Comparison of ENCODE assay signal across 8 cellular contexts in genomic region chr7:35727571-35727970, GRCh38. TPM values are rescaled to one million over a fixed set of nuclear protein-coding genes. Genes with fewer than 3 reads are reported as not detected.
DNase-seq lines count a peak whose midpoint lies in the region; ATAC-seq, FAIRE-seq and TF ChIP-seq lines count a peak whose summit lies in the region.

No MANE protein-coding gene starts in this region.

- H2AFZ ChIP-seq in K562 (ENCODE audit: low read depth, low read length) = no peak overlapping the region

- TF ChIP-seq CTCF in K562 (IDR thresholded peaks at IDR 0.05 in 2 of 3, conservative IDR thresholded peaks at IDR 0.05 in 1 of 3; ENCODE audit: insufficient read depth in 2 of 3, low read depth in 1 of 3, low read length in 3 of 3) = no peak

- TF ChIP-seq EP300 in K562 (IDR thresholded peaks at IDR 0.05; ENCODE audit: low read length) = no peak

- H3K4me2 ChIP-seq in K562 (ENCODE audit: insufficient read depth, low read length) = no peak overlapping the region

- TF ChIP-seq POLR2A in K562 (conservative IDR thresholded peaks at IDR 0.05) = no peak

- in situ Hi-C loops in K562 (cut with MboI) = no loop called here

- no peak for FAIRE-seq in K562 (lab: Jason Lieb, UNC)

- peaks cover 0 to 10% of the 10 kb centered on the region in 2 experiments; a peak in 3 of 5 replicates for H3K4me1 ChIP-seq in K562 (replicated peaks in 1 of 2; ENCODE audit: control insufficient read depth in 2 of 2, insufficient read depth in 2 of 2, low read length in 2 of 2)

- ATAC-seq in HG03558 (IDR thresholded peaks at IDR 0.05; ENCODE audit: extremely low read depth, unreplicated experiment) (peak; percentile 15), K562 (peak; percentile 25; the same call in 1 of the 3 replicates), HG02623 (IDR thresholded peaks at IDR 0.05; ENCODE audit: unreplicated experiment) (no peak)

- intact Hi-C loops in K562 (cut with micrococcal nuclease) (no loop called here), posterior cingulate gyrus (cut with DNase I) (no loop called here)

- no TSS peak for BruUV-seq in K562 (replicated peaks; lab: Mats Ljungman, UMichigan)

- no peak overlapping the region for H3K9ac ChIP-seq in K562 (ENCODE audit: insufficient read depth in 1 of 2, low read depth in 2 of 2, low read length in 2 of 2)

- WGBS in K562 (ENCODE audit: insufficient coverage, low coverage, missing lambda C conversion rate) = 4% methylated on average over 2 of the region's 2 CpGs

- no peaks in the 10 kb centered on the region for H3K36me3 ChIP-seq in K562 (ENCODE audit: control insufficient read depth, insufficient read depth, low read length)

- no peaks in the 10 kb centered on the region for H4K20me1 ChIP-seq in K562 (replicated peaks; ENCODE audit: control insufficient read depth, insufficient read depth, low read length)

- POLR2A ChIA-PET in K562 (lab: Yijun Ruan, JAX) = no interaction called here

- H3K4me3 ChIP-seq in K562 = no peak overlapping the region

- H3K9me1 ChIP-seq in K562 (ENCODE audit: control insufficient read depth, insufficient read depth, low read length) = no peaks in the 10 kb centered on the region

- no peak overlapping the region for H3K27ac ChIP-seq in K562 (ENCODE audit: extremely low read depth, low read depth, low read length)

- CTCF ChIA-PET in K562 (lab: Yijun Ruan, JAX; ENCODE audit: low intra/inter-chr PET ratio) = no interaction called here

- H3K27me3 ChIP-seq in K562 (ENCODE audit: control insufficient read depth in 2 of 2, insufficient read depth in 2 of 2, low read length in 2 of 2) = peaks cover 0 to 4% of the 10 kb centered on the region in 2 experiments; a peak in 1 of 5 replicates

- TF ChIP-seq RAD21 in K562 (CRISPR knock-in tag; conservative IDR thresholded peaks at IDR 0.05 in 1 of 2, IDR thresholded peaks at IDR 0.05 in 1 of 2) = no peak

- peak; percentile 34 for DNase-seq in stimulated activated CD4-positive, alpha-beta T cell treated with anti-CD3 and anti-CD28 coated beads, Interleukin-15, amount 100 ng/mL, for 24 hours
- DNase-seq in stimulated activated CD4-positive, alpha-beta T cell treated with anti-CD3 and anti-CD28 coated beads, Interleukin-4, amount 100 ng/mL, for 1 hour = no peak
- DNase-seq in K562 (ENCODE audit: extremely low read depth in 1 of 4, low spot score in 3 of 4) (no peak), stromal cell of bone marrow (ENCODE audit: low read depth) (peak; percentile 28), midbrain (lab: John Stamatoyannopoulos, UW) (no peak), posterior cingulate gyrus (no peak)

- H3K9me3 ChIP-seq in K562 (replicated peaks; ENCODE audit: control insufficient read depth, insufficient read depth, low read depth, low read length) = no peaks in the 10 kb centered on the region

- no peaks in the 10 kb centered on the region for H3K79me2 ChIP-seq in K562 (ENCODE audit: control insufficient read depth, insufficient read depth, low read length)

TF ChIP-seq in K562, 482 proteins besides CTCF, POLR2A, EP300 and RAD21 (continues in another document):
- no peak for TF ChIP-seq BCOR (IDR thresholded peaks at IDR 0.05)
- no peak for TF ChIP-seq CBFA2T3 (IDR thresholded peaks at IDR 0.05)
- TF ChIP-seq MAZ (CRISPR knock-in tag; conservative IDR thresholded peaks at IDR 0.05 in 1 of 2, IDR thresholded peaks at IDR 0.05 in 1 of 2) = no peak
- no peak for TF ChIP-seq SRSF3 (IDR thresholded peaks at IDR 0.05; ENCODE audit: insufficient read depth, low read length)
- no peak for TF ChIP-seq POLR2G (IDR thresholded peaks at IDR 0.05; ENCODE audit: low read depth, low read length)
- TF ChIP-seq MTF1 (CRISPR knock-in tag; IDR thresholded peaks at IDR 0.05; ENCODE audit: borderline replicate concordance) = no peak
- no peak for TF ChIP-seq FOXP4 (CRISPR knock-in tag; IDR thresholded peaks at IDR 0.05; ENCODE audit: borderline replicate concordance)
- no peak for TF ChIP-seq TAF7 (tag; IDR thresholded peaks at IDR 0.05)
- TF ChIP-seq JUN (IDR thresholded peaks at IDR 0.05; ENCODE audit: borderline replicate concordance, low read depth, low read length) = no peak
- no peak for TF ChIP-seq JUN (CRISPR knock-in tag; IDR thresholded peaks at IDR 0.05; ENCODE audit: borderline replicate concordance)
- TF ChIP-seq HINFP (tag; conservative IDR thresholded peaks at IDR 0.05; ENCODE audit: low read depth) = no peak
- TF ChIP-seq KAT8 (IDR thresholded peaks at IDR 0.05; ENCODE audit: low read depth) = no peak
- no peak for TF ChIP-seq CREB3 (tag; conservative IDR thresholded peaks at IDR 0.05; ENCODE audit: low read depth)
- no peak for TF ChIP-seq TSHZ1 (CRISPR knock-in tag; IDR thresholded peaks at IDR 0.05)

RNA-seq across cellular contexts. Expression of gene HERPUD2, which starts 32.6 kb away (rescaled TPM):
- total RNA-seq in K562 (2011; cell fraction: chromatin; rRNA removed; ENCODE audit: low replicate concordance) = 19.0 and 30.9 TPM in 2 replicates
- total RNA-seq in K562 (2011; cell fraction: nucleolus; rRNA removed) = 29.9 and 33.7 TPM in 2 replicates
- total RNA-seq in K562 (2011; cell fraction: nucleoplasm; rRNA removed) = 33.7 and 34.3 TPM in 2 replicates
- total RNA-seq in K562 (2014; rRNA removed) (9.4 and 9.7 TPM in 2 replicates), K562 (2014; rRNA removed; fragmentation: Illumina TruSeq; extraction: Trizol) (12.3 and 13.2 TPM in 2 replicates), K562 (2015; rRNA removed; fragmentation: Illumina TruSeq; extraction: Trizol) (12.6 and 13.2 TPM in 2 replicates), K562 (2021) (14.4 and 15.3 TPM in 2 replicates)
- polyA plus RNA-seq in K562 (2011; rRNA removed) (28.5 and 33.0 TPM in 2 replicates), K562 (2014; fragmentation: Illumina TruSeq; extraction: Trizol) (17.2 and 21.8 TPM in 2 replicates), K562 (2014; fragmentation: Nextera tagmentation; extraction: Ambion mirVana) (1 to 10 TPM; 4.1 to 5.7 TPM), K562 (2014; rRNA removed) (10.8 and 15.7 TPM in 2 replicates)
- 27.7 and 35.0 TPM in 2 replicates for polyA plus RNA-seq in K562 (2011; cell fraction: cytosol; rRNA removed)
- polyA plus RNA-seq in K562 (2011; cell fraction: nucleus; rRNA removed) = 20.7 and 22.2 TPM in 2 replicates
- 11.0 and 14.7 TPM in 2 replicates for polyA plus RNA-seq in K562 (2012)
- 36.7 and 42.0 TPM in 2 replicates for polyA minus RNA-seq in K562 (2011; rRNA and poly(A)+ RNA removed)
- 12.8 and 22.0 TPM in 2 replicates for polyA minus RNA-seq in K562 (2011; cell fraction: cytosol; rRNA and poly(A)+ RNA removed)
- polyA minus RNA-seq in K562 (2011; cell fraction: nucleus; rRNA and poly(A)+ RNA removed) = 28.0 and 31.2 TPM in 2 replicates

Comparison
In these comparisons a context has a peak if more than half of its experiments do, and no peak if none do; other contexts are left out.
1. DNase-seq: peak in stimulated activated CD4-positive, alpha-beta T cell treated with anti-CD3 and anti-CD28 coated beads, Interleukin-15, amount 100 ng/mL, for 24 hours (single experiment) and stromal cell of bone marrow (single experiment); none in stimulated activated CD4-positive, alpha-beta T cell treated with anti-CD3 and anti-CD28 coated beads, Interleukin-4, amount 100 ng/mL, for 1 hour (single experiment), K562 (0 of 4), midbrain (single experiment) and posterior cingulate gyrus (0 of 10).